ENCODE assay signal across 20 cellular contexts in genomic region chr14:71464840-71465239, GRCh38.
"Had no signal": no experiment of that assay in that cellular context is flagged by ENCODE, and none has a peak within 500 bp of the region (broad histone marks: within the 10 kb centered on the region; RNA-seq: fewer than 3 reads in every experiment).

No MANE protein-coding gene starts in this region.

- H3K27ac Mint-ChIP-seq: dendritic cell treated with granulocyte-macrophage colony-stimulating factor and Interleukin-4, amounts not matched to agents 40 ng/mL and 50 ng/mL, for 4 days; endodermal cell; mesothelial cell of epicardium had no signal

- DNase-seq: colonic mucosa; cortex of kidney; effector CD8-positive, alpha-beta T cell; effector memory CD8-positive, alpha-beta T cell; endodermal cell; foreskin melanocyte; gastrocnemius medialis; glutamatergic neuron; head of caudate nucleus; heart right ventricle; hippocampal formation; left cardiac atrium; left lung; left ventricle myocardium superior; lower lobe of right lung; mesenchymal stem cell; mucosa of descending colon; naive B cell had no signal

- H3K27me3 Mint-ChIP-seq: dendritic cell treated with granulocyte-macrophage colony-stimulating factor and Interleukin-4, amounts not matched to agents 40 ng/mL and 50 ng/mL, for 4 days; effector memory CD8-positive, alpha-beta T cell; naive B cell had no signal

- H3K4me3 Mint-ChIP-seq: dendritic cell treated with granulocyte-macrophage colony-stimulating factor and Interleukin-4, amounts not matched to agents 40 ng/mL and 50 ng/mL, for 4 days; effector memory CD8-positive, alpha-beta T cell; endodermal cell; mesothelial cell of epicardium; naive B cell had no signal
